32 cellular contexts compared by ENCODE assay signal in genomic region chr4:154030152-154030551, GRCh38.
"Had no signal": no experiment of that assay in that cellular context is flagged by ENCODE, and none has a peak within 500 bp of the region (broad histone marks: within the 10 kb centered on the region; RNA-seq: fewer than 3 reads in every experiment).

No MANE protein-coding gene starts in this region.

- ATAC-seq: activated CD8-positive, alpha-beta T cell treated with anti-CD3 and anti-CD28 coated beads for 36 hours; activated T-cell treated with anti-CD3 and anti-CD28 coated beads, Interleukin-2, amount 50 U/mL, for 72 hours; Right ventricle myocardium inferior had no signal

- H3K4me3 Mint-ChIP-seq: activated CD4-positive, alpha-beta T cell treated with anti-CD3 and anti-CD28 coated beads, Interleukin-2, amount 10 ng/mL, durations not matched to agents 24 days and 14 days; activated CD8-positive, alpha-beta T cell treated with anti-CD3 and anti-CD28 coated beads for 36 hours; activated naive CD8-positive, alpha-beta T cell treated with anti-CD3 and anti-CD28 coated beads for 36 hours; activated T-cell treated with anti-CD3 and anti-CD28 coated beads, Interleukin-2, amount 50 U/mL, for 72 hours; activated T-helper 17 cell treated with anti-CD3 and anti-CD28 coated beads, Interleukin-2, amount 50 U/mL, for 72 hours had no signal

- H3K27ac ChIP-seq: brain microvascular endothelial cell, KMS-11, RWPE1, WERI-Rb-1 had no signal

- H3K9me3 Mint-ChIP-seq: activated CD4-positive, alpha-beta T cell treated with anti-CD3 and anti-CD28 coated beads, Interleukin-2, amount 10 ng/mL, durations not matched to agents 24 days and 14 days; activated naive CD8-positive, alpha-beta T cell treated with anti-CD3 and anti-CD28 coated beads for 36 hours; activated T-helper 17 cell treated with anti-CD3 and anti-CD28 coated beads, Interleukin-2, amount 50 U/mL, for 72 hours had no signal

- H3K4me1 Mint-ChIP-seq: activated CD4-positive, alpha-beta T cell treated with anti-CD3 and anti-CD28 coated beads, Interleukin-2, amount 10 ng/mL, durations not matched to agents 24 days and 14 days; activated naive CD8-positive, alpha-beta T cell treated with anti-CD3 and anti-CD28 coated beads for 36 hours; activated T-helper 17 cell treated with anti-CD3 and anti-CD28 coated beads, Interleukin-2, amount 50 U/mL, for 72 hours had no signal

- H3K27ac Mint-ChIP-seq: activated CD4-positive, alpha-beta T cell treated with anti-CD3 and anti-CD28 coated beads, Interleukin-2, amount 10 ng/mL, durations not matched to agents 24 days and 14 days; activated CD8-positive, alpha-beta T cell treated with anti-CD3 and anti-CD28 coated beads for 36 hours; activated naive CD8-positive, alpha-beta T cell treated with anti-CD3 and anti-CD28 coated beads for 36 hours; activated T-cell treated with anti-CD3 and anti-CD28 coated beads, Interleukin-2, amount 50 U/mL, for 72 hours; activated T-helper 17 cell treated with anti-CD3 and anti-CD28 coated beads, Interleukin-2, amount 50 U/mL, for 72 hours had no signal

- H3K27me3 ChIP-seq: brain microvascular endothelial cell had no signal

- H3K36me3 ChIP-seq: brain microvascular endothelial cell, WERI-Rb-1 had no signal

- DNase-seq: activated CD4-positive, alpha-beta T cell treated with anti-CD3 and anti-CD28 coated beads, Interleukin-2, amount 10 ng/mL, durations not matched to agents 24 days and 14 days; activated CD4-positive, alpha-beta T cell treated with anti-CD3 and anti-CD28 coated beads, Interleukin-2, amount 50 U/mL, for 4 hours; activated CD8-positive, alpha-beta T cell treated with anti-CD3 and anti-CD28 coated beads for 36 hours; activated effector memory CD4-positive, alpha-beta T cell treated with anti-CD3 and anti-CD28 coated beads, Interleukin-2, amount 50 U/mL, for 16 hours; activated naive CD4-positive, alpha-beta T cell; activated naive CD4-positive, alpha-beta T cell treated with anti-CD3 and anti-CD28 coated beads, Interleukin-2, amount 50 U/mL, for 16 hours; activated naive CD8-positive, alpha-beta T cell treated with anti-CD3 and anti-CD28 coated beads for 36 hours; activated T-cell treated with anti-CD3 and anti-CD28 coated beads, Interleukin-2, amount 50 U/mL, for 1 hour; activated T-cell treated with anti-CD3 and anti-CD28 coated beads, Interleukin-2, amount 50 U/mL, for 72 hours; amniotic stem cell; aorta; brain microvascular endothelial cell; central memory CD4-positive, alpha-beta T cell; NCI-H1092 treated with DMSO at 0.1 percent for 48 hours; NCI-H146; NCI-H187; NCI-H2029 treated with DMSO at 0.1 percent for 48 hours; NCI-H2107; NCI-H2171; NCI-H446; NCI-H510A treated with DMSO at 0.1 percent for 48 hours; NCI-H526 treated with DMSO at 0.1 percent for 48 hours; SW 1271; T-helper 1 cell; T-helper 2 cell; T-helper 9 cell; WERI-Rb-1 had no signal

- H3K4me2 ChIP-seq: KMS-11 had no signal

- H3K9ac ChIP-seq: KMS-11 had no signal

- FAIRE-seq: RCC 7860 had no signal

- H3K36me3 Mint-ChIP-seq: activated naive CD8-positive, alpha-beta T cell treated with anti-CD3 and anti-CD28 coated beads for 36 hours had no signal
